In genomic region chr9:86778761-86779160, GRCh38 we compare ENCODE assay signal across 32 cellular contexts.
"Had no signal": no experiment of that assay in that cellular context is flagged by ENCODE, and none has a peak within 500 bp of the region (broad histone marks: within the 10 kb centered on the region; RNA-seq: fewer than 3 reads in every experiment).

No MANE protein-coding gene starts in this region.

- H3K27me3 Mint-ChIP-seq: activated CD4-positive, alpha-beta memory T cell treated with anti-CD3 and anti-CD28 coated beads, Interleukin-2, amount 10 ng/mL, durations not matched to agents 7 days and 5 days had no signal

- H3K27ac ChIP-seq: ascending aorta, PC-9 had no signal

- H3K9me3 Mint-ChIP-seq: activated CD4-positive, alpha-beta memory T cell treated with anti-CD3 and anti-CD28 coated beads, Interleukin-2, amount 10 ng/mL, durations not matched to agents 7 days and 5 days; activated naive CD8-positive, alpha-beta T cell treated with anti-CD3 and anti-CD28 coated beads, Interleukin-2, amount 10 ng/mL, durations not matched to agents 7 days and 5 days; T-helper 1 cell treated with Interleukin-12 subunit alpha and Interleukin-12 subunit beta and Interleukin-4 antibody, amounts not matched to agents 30 μg/mL and 1 μg/mL, for 36 hours; T-helper 2 cell treated with Interferon-gamma antibody and Interleukin-4, amounts not matched to agents 5 μg/mL and 100 μg/mL, for 36 hours; WTC11 had no signal

- H3K9me3 ChIP-seq: ascending aorta, MG63 had no signal

- ATAC-seq: activated CD4-positive, alpha-beta T cell treated with anti-CD3 and anti-CD28 coated beads for 36 hours; activated CD4-positive, CD25-positive, alpha-beta regulatory T cell treated with anti-CD3 and anti-CD28 coated beads, Interleukin-2, amount 50 U/mL, for 24 hours; activated CD8-positive, alpha-beta memory T cell treated with anti-CD3 and anti-CD28 coated beads, Interleukin-2, amount 10 ng/mL, durations not matched to agents 7 days and 5 days; activated T-cell treated with anti-CD3 and anti-CD28 coated beads, Interleukin-2, amount 50 U/mL, for 72 hours; activated T-helper 17 cell treated with anti-CD3 and anti-CD28 coated beads, Interleukin-2, amount 50 U/mL, for 72 hours; WTC11 had no signal

- H3K27ac Mint-ChIP-seq: activated CD4-positive, alpha-beta memory T cell treated with anti-CD3 and anti-CD28 coated beads, Interleukin-2, amount 10 ng/mL, durations not matched to agents 7 days and 5 days; activated CD4-positive, alpha-beta T cell treated with anti-CD3 and anti-CD28 coated beads for 36 hours; activated CD8-positive, alpha-beta memory T cell treated with anti-CD3 and anti-CD28 coated beads, Interleukin-2, amount 10 ng/mL, durations not matched to agents 7 days and 5 days; activated naive CD8-positive, alpha-beta T cell treated with anti-CD3 and anti-CD28 coated beads, Interleukin-2, amount 10 ng/mL, durations not matched to agents 7 days and 5 days; activated T-cell treated with anti-CD3 and anti-CD28 coated beads, Interleukin-2, amount 50 U/mL, for 72 hours; activated T-helper 17 cell treated with anti-CD3 and anti-CD28 coated beads, Interleukin-2, amount 50 U/mL, for 72 hours; T-helper 1 cell treated with Interleukin-12 subunit alpha and Interleukin-12 subunit beta and Interleukin-4 antibody, amounts not matched to agents 30 μg/mL and 1 μg/mL, for 36 hours; T-helper 2 cell treated with Interferon-gamma antibody and Interleukin-4, amounts not matched to agents 5 μg/mL and 100 μg/mL, for 36 hours; WTC11 had no signal

- H3K4me3 ChIP-seq: ascending aorta, MG63, PC-9 had no signal

- DNase-seq: activated CD4-positive, alpha-beta memory T cell treated with anti-CD3 and anti-CD28 coated beads, Interleukin-2, amount 10 ng/mL, durations not matched to agents 7 days and 5 days; activated CD4-positive, alpha-beta T cell treated with anti-CD3 and anti-CD28 coated beads for 36 hours; activated CD8-positive, alpha-beta memory T cell treated with anti-CD3 and anti-CD28 coated beads for 24 hours; activated CD8-positive, alpha-beta memory T cell treated with anti-CD3 and anti-CD28 coated beads, Interleukin-2, amount 10 ng/mL, durations not matched to agents 7 days and 5 days; activated CD8-positive, alpha-beta memory T cell treated with anti-CD3 and anti-CD28 coated beads, Interleukin-2, amount 50 U/mL, for 48 hours; activated effector memory CD4-positive, alpha-beta T cell treated with anti-CD3 and anti-CD28 coated beads, Interleukin-2, amount 50 U/mL, for 16 hours; activated naive CD4-positive, alpha-beta T cell; activated naive CD4-positive, alpha-beta T cell treated with anti-CD3 and anti-CD28 coated beads, Interleukin-2, amount 50 U/mL, for 16 hours; activated naive CD8-positive, alpha-beta T cell treated with anti-CD3 and anti-CD28 coated beads, Interleukin-2, amount 10 ng/mL, durations not matched to agents 7 days and 5 days; activated T-cell treated with anti-CD3 and anti-CD28 coated beads, Interleukin-2, amount 50 U/mL, for 72 hours; amygdala; Karpas-422; KBM-7; MG63; NCI-H1048; NCI-H1105 treated with DMSO at 0.1 percent for 48 hours; NCI-H1436; NCI-H1694; NCI-H1930; NCI-H2081 treated with DMSO at 0.1 percent for 48 hours; NCI-H226; NCI-H446 treated with DMSO at 0.1 percent for 48 hours; NCI-H526; NCI-H748 treated with DMSO at 0.1 percent for 48 hours; PC-9; Right ventricle myocardium superior had no signal

- H3K4me1 ChIP-seq: ascending aorta had no signal

- H3K4me3 Mint-ChIP-seq: activated CD4-positive, alpha-beta memory T cell treated with anti-CD3 and anti-CD28 coated beads, Interleukin-2, amount 10 ng/mL, durations not matched to agents 7 days and 5 days; activated CD4-positive, alpha-beta T cell treated with anti-CD3 and anti-CD28 coated beads for 36 hours; activated CD8-positive, alpha-beta memory T cell treated with anti-CD3 and anti-CD28 coated beads, Interleukin-2, amount 10 ng/mL, durations not matched to agents 7 days and 5 days; activated naive CD8-positive, alpha-beta T cell treated with anti-CD3 and anti-CD28 coated beads, Interleukin-2, amount 10 ng/mL, durations not matched to agents 7 days and 5 days; activated T-cell treated with anti-CD3 and anti-CD28 coated beads, Interleukin-2, amount 50 U/mL, for 72 hours; activated T-helper 17 cell treated with anti-CD3 and anti-CD28 coated beads, Interleukin-2, amount 50 U/mL, for 72 hours; T-helper 1 cell treated with Interleukin-12 subunit alpha and Interleukin-12 subunit beta and Interleukin-4 antibody, amounts not matched to agents 30 μg/mL and 1 μg/mL, for 36 hours; T-helper 2 cell treated with Interferon-gamma antibody and Interleukin-4, amounts not matched to agents 5 μg/mL and 100 μg/mL, for 36 hours; WTC11 had no signal

- H3K4me1 Mint-ChIP-seq: activated CD4-positive, alpha-beta memory T cell treated with anti-CD3 and anti-CD28 coated beads, Interleukin-2, amount 10 ng/mL, durations not matched to agents 7 days and 5 days; activated CD4-positive, alpha-beta T cell treated with anti-CD3 and anti-CD28 coated beads for 36 hours; activated CD8-positive, alpha-beta memory T cell treated with anti-CD3 and anti-CD28 coated beads, Interleukin-2, amount 10 ng/mL, durations not matched to agents 7 days and 5 days; activated naive CD8-positive, alpha-beta T cell treated with anti-CD3 and anti-CD28 coated beads, Interleukin-2, amount 10 ng/mL, durations not matched to agents 7 days and 5 days; activated T-helper 17 cell treated with anti-CD3 and anti-CD28 coated beads, Interleukin-2, amount 50 U/mL, for 72 hours; WTC11 had no signal

- H3K36me3 Mint-ChIP-seq: activated CD8-positive, alpha-beta memory T cell treated with anti-CD3 and anti-CD28 coated beads, Interleukin-2, amount 10 ng/mL, durations not matched to agents 7 days and 5 days; activated naive CD8-positive, alpha-beta T cell treated with anti-CD3 and anti-CD28 coated beads, Interleukin-2, amount 10 ng/mL, durations not matched to agents 7 days and 5 days; WTC11 had no signal

- H3K36me3 ChIP-seq: ascending aorta, MG63 had no signal

- H3K27me3 ChIP-seq: ascending aorta, MG63 had no signal
